In the genomic region with DNA sequence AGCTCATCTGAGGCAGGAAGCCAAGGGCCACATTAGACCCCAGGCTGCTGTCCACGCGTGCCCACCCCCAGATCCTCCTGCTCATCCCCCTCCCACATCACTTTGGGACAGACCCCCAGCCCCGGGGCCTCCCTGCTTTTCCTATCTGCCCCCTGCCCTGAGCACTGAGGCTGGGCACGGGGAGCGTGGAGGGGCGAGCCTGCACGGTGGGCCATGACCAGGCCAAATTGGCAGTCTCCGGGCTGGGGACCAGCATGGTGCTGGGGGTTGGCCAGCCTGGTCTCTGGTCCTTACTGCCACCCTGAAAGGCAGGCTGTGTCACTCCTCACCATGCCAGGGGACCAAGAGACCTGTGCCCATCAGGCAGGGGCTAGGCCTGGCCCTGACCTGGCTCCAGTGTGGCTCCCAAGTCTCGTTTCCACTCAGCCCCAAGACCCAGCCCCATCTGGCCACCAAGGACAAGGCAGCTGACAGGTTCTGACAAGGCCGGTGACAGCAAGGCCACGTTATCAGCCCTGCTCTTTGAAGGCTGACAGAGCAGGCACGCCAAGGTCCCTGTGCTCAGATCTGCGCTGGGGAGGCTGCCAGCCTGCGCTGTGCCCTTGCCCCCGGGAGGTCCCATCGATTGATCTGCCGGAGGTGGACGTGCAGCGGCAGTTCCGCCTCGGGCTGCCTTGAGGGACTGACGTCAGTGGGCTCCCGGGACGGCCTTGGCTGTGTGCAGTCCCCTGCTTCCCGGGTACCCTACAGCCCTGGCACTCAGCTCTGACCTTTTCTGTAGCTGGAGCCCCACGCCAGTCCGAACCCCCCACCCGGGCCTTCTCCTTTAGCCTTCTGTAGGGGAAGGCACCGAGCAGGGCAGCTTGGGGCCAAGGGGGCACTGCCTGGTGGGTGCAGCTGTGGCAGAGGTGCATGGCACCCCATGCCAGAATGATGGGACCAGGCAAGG, we compare ENCODE assay signal across 1 cellular context.
TF ChIP-seq lines count a peak whose summit lies in the region.

No MANE protein-coding gene starts in this region.

TF ChIP-seq in HepG2, 621 proteins besides CTCF, POLR2A, EP300 and RAD21 (continued from another document and continues in another):
- TF ChIP-seq ZNF382 (CRISPR knock-in tag; IDR thresholded peaks at IDR 0.05; ENCODE audit: borderline replicate concordance) = no peak
- no peak for TF ChIP-seq PHF5A (CRISPR knock-in tag; IDR thresholded peaks at IDR 0.05; ENCODE audit: low read depth, unreplicated experiment)
- no peak for TF ChIP-seq ZNF841 (CRISPR knock-in tag; IDR thresholded peaks at IDR 0.05; ENCODE audit: borderline replicate concordance)
- TF ChIP-seq, protein P1, sequence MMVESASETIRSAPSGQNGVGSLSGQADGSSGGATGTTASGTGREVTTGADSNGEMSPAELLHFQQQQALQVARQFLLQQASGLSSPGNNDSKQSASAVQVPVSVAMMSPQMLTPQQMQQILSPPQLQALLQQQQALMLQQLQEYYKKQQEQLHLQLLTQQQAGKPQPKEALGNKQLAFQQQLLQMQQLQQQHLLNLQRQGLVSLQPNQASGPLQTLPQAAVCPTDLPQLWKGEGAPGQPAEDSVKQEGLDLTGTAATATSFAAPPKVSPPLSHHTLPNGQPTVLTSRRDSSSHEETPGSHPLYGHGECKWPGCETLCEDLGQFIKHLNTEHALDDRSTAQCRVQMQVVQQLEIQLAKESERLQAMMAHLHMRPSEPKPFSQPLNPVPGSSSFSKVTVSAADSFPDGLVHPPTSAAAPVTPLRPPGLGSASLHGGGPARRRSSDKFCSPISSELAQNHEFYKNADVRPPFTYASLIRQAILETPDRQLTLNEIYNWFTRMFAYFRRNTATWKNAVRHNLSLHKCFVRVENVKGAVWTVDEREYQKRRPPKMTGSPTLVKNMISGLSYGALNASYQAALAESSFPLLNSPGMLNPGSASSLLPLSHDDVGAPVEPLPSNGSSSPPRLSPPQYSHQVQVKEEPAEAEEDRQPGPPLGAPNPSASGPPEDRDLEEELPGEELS (CRISPR knock-in tag; IDR thresholded peaks at IDR 0.05) = peak; percentile 83
- peak; percentile 91; the same call in 1 of the 2 replicates for TF ChIP-seq HMG20A (CRISPR knock-in tag; IDR thresholded peaks at IDR 0.05; ENCODE audit: borderline replicate concordance)
- peak; percentile 99 for TF ChIP-seq GATA4 (IDR thresholded peaks at IDR 0.05; ENCODE audit: borderline replicate concordance, low read depth)
- no peak for TF ChIP-seq CENPX (CRISPR knock-in tag; IDR thresholded peaks at IDR 0.05)
- TF ChIP-seq ZBTB42 (CRISPR knock-in tag; IDR thresholded peaks at IDR 0.05) = peak; percentile 74; the same call in 1 of the 2 replicates
- peak; percentile 99 for TF ChIP-seq ZBTB38 (CRISPR knock-in tag; IDR thresholded peaks at IDR 0.05)
- TF ChIP-seq GTF3A (CRISPR knock-in tag; conservative IDR thresholded peaks at IDR 0.05) = no peak
- TF ChIP-seq, protein P2, sequence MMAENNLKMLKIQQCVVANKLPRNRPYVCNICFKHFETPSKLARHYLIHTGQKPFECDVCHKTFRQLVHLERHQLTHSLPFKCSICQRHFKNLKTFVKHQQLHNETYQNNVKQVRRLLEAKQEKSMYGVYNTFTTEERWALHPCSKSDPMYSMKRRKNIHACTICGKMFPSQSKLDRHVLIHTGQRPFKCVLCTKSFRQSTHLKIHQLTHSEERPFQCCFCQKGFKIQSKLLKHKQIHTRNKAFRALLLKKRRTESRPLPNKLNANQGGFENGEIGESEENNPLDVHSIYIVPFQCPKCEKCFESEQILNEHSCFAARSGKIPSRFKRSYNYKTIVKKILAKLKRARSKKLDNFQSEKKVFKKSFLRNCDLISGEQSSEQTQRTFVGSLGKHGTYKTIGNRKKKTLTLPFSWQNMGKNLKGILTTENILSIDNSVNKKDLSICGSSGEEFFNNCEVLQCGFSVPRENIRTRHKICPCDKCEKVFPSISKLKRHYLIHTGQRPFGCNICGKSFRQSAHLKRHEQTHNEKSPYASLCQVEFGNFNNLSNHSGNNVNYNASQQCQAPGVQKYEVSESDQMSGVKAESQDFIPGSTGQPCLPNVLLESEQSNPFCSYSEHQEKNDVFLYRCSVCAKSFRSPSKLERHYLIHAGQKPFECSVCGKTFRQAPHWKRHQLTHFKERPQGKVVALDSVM (CRISPR knock-in tag; IDR thresholded peaks at IDR 0.05) = peak; percentile 72
- TF ChIP-seq, protein P3, sequence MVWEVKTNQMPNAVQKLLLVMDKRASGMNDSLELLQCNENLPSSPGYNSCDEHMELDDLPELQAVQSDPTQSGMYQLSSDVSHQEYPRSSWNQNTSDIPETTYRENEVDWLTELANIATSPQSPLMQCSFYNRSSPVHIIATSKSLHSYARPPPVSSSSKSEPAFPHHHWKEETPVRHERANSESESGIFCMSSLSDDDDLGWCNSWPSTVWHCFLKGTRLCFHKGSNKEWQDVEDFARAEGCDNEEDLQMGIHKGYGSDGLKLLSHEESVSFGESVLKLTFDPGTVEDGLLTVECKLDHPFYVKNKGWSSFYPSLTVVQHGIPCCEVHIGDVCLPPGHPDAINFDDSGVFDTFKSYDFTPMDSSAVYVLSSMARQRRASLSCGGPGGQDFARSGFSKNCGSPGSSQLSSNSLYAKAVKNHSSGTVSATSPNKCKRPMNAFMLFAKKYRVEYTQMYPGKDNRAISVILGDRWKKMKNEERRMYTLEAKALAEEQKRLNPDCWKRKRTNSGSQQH (CRISPR knock-in tag; IDR thresholded peaks at IDR 0.05; ENCODE audit: low read depth) = no peak
- TF ChIP-seq U2AF1 (optimal IDR thresholded peaks at IDR 0.05; ENCODE audit: low read depth, low read length) = no peak
- peak; percentile 9; the same call in 1 of the 2 replicates for TF ChIP-seq GLI4 (CRISPR knock-in tag; IDR thresholded peaks at IDR 0.05; ENCODE audit: borderline replicate concordance)
- peak; percentile 96 for TF ChIP-seq KDM3A (CRISPR knock-in tag; IDR thresholded peaks at IDR 0.05; ENCODE audit: low read depth)
- TF ChIP-seq PHF21A (CRISPR knock-in tag; IDR thresholded peaks at IDR 0.05) = peak; percentile 97
- peak; percentile 98 for TF ChIP-seq HDAC2 (CRISPR knock-in tag; IDR thresholded peaks at IDR 0.05)
- TF ChIP-seq HES4 (CRISPR knock-in tag; IDR thresholded peaks at IDR 0.05; ENCODE audit: borderline replicate concordance) = no peak
- TF ChIP-seq NBN (conservative IDR thresholded peaks at IDR 0.05) = no peak
- TF ChIP-seq, protein P4, sequence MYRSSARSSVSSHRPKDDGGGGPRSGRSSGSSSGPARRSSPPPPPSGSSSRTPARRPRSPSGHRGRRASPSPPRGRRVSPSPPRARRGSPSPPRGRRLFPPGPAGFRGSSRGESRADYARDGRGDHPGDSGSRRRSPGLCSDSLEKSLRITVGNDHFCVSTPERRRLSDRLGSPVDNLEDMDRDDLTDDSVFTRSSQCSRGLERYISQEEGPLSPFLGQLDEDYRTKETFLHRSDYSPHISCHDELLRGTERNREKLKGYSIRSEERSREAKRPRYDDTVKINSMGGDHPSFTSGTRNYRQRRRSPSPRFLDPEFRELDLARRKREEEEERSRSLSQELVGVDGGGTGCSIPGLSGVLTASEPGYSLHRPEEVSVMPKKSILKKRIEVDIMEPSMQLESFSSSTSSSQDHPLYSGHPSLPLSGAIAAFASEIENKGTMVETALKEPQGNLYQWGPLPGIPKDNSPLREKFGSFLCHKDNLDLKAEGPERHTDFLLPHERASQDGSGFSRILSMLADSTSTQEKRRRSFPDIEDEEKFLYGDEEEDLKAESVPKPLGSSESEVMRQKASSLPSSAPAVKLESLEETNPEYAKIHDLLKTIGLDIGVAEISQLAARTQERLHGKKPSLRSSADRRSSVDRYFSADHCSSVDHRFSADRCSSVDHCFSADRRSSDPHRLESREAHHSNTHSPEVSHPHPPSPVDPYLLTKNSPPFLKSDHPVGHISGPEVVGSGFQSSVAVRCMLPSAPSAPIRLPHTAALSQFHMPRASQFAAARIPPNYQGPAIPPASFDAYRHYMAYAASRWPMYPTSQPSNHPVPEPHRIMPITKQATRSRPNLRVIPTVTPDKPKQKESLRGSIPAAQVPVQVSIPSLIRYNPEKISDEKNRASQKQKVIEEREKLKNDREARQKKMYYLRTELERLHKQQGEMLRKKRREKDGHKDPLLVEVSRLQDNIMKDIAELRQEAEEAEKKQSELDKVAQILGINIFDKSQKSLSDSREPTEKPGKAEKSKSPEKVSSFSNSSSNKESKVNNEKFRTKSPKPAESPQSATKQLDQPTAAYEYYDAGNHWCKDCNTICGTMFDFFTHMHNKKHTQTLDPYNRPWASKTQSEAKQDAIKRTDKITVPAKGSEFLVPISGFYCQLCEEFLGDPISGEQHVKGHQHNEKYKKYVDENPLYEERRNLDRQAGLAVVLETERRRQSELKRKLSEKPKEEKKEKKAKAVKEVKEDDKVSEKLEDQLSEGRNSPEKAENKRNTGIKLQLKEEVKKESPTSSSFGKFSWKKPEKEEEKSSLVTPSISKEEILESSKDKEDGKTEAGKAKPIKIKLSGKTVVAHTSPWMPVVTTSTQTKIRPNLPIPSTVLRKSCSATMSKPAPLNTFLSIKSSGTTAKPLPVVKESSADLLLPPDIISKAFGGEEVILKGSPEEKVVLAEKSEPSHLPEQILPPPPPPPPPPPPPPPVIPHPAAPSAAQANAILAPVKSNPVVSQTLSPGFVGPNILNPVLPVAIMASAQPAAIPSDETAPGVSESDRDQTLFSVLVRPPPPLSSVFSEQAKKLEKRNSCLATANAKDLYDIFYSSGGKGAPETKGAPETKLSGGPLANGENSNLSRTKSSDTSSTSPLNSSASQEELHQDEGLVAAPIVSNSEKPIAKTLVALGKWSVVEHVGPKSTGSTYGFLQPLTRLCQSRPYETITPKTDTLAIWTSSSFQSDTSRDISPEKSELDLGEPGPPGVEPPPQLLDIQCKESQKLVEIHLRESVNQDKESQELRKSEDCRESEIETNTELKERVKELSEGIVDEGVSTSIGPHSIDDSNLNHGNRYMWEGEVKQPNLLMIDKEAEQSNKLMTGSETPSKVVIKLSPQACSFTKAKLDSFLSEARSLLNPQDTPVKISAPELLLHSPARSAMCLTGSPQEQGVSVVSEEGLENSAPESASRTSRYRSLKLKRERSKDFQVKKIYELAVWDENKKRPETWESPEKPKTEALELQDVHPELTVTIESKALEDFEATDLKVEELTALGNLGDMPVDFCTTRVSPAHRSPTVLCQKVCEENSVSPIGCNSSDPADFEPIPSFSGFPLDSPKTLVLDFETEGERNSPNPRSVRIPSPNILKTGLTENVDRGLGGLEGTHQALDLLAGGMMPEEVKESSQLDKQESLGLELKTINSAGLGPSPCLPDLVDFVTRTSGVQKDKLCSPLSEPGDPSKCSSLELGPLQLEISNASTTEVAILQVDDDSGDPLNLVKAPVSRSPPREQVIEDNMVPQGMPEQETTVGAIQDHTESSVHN (CRISPR knock-in tag; IDR thresholded peaks at IDR 0.05) = no peak
- no peak for TF ChIP-seq ZFYVE20 (CRISPR knock-in tag; IDR thresholded peaks at IDR 0.05; ENCODE audit: borderline replicate concordance, low read depth)
- TF ChIP-seq, protein P5, sequence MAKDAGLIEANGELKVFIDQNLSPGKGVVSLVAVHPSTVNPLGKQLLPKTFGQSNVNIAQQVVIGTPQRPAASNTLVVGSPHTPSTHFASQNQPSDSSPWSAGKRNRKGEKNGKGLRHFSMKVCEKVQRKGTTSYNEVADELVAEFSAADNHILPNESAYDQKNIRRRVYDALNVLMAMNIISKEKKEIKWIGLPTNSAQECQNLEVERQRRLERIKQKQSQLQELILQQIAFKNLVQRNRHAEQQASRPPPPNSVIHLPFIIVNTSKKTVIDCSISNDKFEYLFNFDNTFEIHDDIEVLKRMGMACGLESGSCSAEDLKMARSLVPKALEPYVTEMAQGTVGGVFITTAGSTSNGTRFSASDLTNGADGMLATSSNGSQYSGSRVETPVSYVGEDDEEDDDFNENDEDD (CRISPR knock-in tag; IDR thresholded peaks at IDR 0.05; ENCODE audit: borderline replicate concordance) = peak; percentile 77
- TF ChIP-seq, protein P6, sequence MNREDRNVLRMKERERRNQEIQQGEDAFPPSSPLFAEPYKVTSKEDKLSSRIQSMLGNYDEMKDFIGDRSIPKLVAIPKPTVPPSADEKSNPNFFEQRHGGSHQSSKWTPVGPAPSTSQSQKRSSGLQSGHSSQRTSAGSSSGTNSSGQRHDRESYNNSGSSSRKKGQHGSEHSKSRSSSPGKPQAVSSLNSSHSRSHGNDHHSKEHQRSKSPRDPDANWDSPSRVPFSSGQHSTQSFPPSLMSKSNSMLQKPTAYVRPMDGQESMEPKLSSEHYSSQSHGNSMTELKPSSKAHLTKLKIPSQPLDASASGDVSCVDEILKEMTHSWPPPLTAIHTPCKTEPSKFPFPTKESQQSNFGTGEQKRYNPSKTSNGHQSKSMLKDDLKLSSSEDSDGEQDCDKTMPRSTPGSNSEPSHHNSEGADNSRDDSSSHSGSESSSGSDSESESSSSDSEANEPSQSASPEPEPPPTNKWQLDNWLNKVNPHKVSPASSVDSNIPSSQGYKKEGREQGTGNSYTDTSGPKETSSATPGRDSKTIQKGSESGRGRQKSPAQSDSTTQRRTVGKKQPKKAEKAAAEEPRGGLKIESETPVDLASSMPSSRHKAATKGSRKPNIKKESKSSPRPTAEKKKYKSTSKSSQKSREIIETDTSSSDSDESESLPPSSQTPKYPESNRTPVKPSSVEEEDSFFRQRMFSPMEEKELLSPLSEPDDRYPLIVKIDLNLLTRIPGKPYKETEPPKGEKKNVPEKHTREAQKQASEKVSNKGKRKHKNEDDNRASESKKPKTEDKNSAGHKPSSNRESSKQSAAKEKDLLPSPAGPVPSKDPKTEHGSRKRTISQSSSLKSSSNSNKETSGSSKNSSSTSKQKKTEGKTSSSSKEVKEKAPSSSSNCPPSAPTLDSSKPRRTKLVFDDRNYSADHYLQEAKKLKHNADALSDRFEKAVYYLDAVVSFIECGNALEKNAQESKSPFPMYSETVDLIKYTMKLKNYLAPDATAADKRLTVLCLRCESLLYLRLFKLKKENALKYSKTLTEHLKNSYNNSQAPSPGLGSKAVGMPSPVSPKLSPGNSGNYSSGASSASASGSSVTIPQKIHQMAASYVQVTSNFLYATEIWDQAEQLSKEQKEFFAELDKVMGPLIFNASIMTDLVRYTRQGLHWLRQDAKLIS (CRISPR knock-in tag; IDR thresholded peaks at IDR 0.05) = peak; percentile 95; the same call in 1 of the 2 replicates
- TF ChIP-seq ELF3 (CRISPR knock-in tag; IDR thresholded peaks at IDR 0.05) = peak; percentile 99
- TF ChIP-seq SNRNP70 (IDR thresholded peaks at IDR 0.05; ENCODE audit: low read depth, low read length) = no peak
- TF ChIP-seq GABPA (IDR thresholded peaks at IDR 0.05; ENCODE audit: low read depth, low read length) = no peak
- TF ChIP-seq GABPA (CRISPR knock-in tag; IDR thresholded peaks at IDR 0.05; ENCODE audit: low read depth) = peak; percentile 66
- TF ChIP-seq, protein P7, sequence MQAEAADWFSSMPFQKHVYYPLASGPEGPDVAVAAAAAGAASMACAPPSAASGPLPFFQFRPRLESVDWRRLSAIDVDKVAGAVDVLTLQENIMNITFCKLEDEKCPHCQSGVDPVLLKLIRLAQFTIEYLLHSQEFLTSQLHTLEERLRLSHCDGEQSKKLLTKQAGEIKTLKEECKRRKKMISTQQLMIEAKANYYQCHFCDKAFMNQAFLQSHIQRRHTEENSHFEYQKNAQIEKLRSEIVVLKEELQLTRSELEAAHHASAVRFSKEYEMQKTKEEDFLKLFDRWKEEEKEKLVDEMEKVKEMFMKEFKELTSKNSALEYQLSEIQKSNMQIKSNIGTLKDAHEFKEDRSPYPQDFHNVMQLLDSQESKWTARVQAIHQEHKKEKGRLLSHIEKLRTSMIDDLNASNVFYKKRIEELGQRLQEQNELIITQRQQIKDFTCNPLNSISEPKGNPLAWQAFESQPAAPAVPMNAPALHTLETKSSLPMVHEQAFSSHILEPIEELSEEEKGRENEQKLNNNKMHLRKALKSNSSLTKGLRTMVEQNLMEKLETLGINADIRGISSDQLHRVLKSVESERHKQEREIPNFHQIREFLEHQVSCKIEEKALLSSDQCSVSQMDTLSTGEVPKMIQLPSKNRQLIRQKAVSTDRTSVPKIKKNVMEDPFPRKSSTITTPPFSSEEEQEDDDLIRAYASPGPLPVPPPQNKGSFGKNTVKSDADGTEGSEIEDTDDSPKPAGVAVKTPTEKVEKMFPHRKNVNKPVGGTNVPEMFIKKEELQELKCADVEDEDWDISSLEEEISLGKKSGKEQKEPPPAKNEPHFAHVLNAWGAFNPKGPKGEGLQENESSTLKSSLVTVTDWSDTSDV (CRISPR knock-in tag; IDR thresholded peaks at IDR 0.05) = peak; percentile 73; the same call in 1 of the 2 replicates
- peak; percentile 35 to 67; a peak in 2 of 4 replicates for TF ChIP-seq KLF16 (CRISPR knock-in tag; IDR thresholded peaks at IDR 0.05)
